Comparison of ENCODE assay signal across 8 cellular contexts in genomic region chrX:120452131-120452530, GRCh38. TPM values are rescaled to one million over a fixed set of nuclear protein-coding genes. Genes with fewer than 3 reads are reported as not detected.
A peak's percentile ranks its signal among the peaks of the same experiment; 100 is the strongest.
DNase-seq lines count a peak whose midpoint lies in the region; ATAC-seq and TF ChIP-seq lines count a peak whose summit lies in the region.

No MANE protein-coding gene starts in this region.

- H3K9me3 ChIP-seq in left ventricle myocardium inferior (replicated peaks) (no peaks in the 10 kb centered on the region), suprapubic skin (no peaks in the 10 kb centered on the region)

- no peaks in the 10 kb centered on the region for H3K9me2 ChIP-seq in GM23338 (ENCODE audit: insufficient read depth)

- no peak for TF ChIP-seq POLR2A in suprapubic skin (IDR thresholded peaks at IDR 0.05)

- no peak overlapping the region for H3K4me2 ChIP-seq in GM23338

- no peaks in the 10 kb centered on the region for H3K79me2 ChIP-seq in GM23338 (replicated peaks; ENCODE audit: insufficient read depth)

- H3K27ac Mint-ChIP-seq in CD14-positive monocyte (peak overlapping the region in 4 of 7 donors; percentile 2 to 72 (median 50)), GM23338 (no peak overlapping the region)

- TF ChIP-seq CTCF in CD14-positive monocyte (IDR thresholded peaks at IDR 0.05) (no peak), GM23338 (conservative IDR thresholded peaks at IDR 0.05; ENCODE audit: low read depth in 2 of 2) (peak; percentile 57), left ventricle myocardium inferior (IDR thresholded peaks at IDR 0.05; ENCODE audit: borderline replicate concordance) (peak; percentile 45), suprapubic skin (IDR thresholded peaks at IDR 0.05) (peak in 1 of 2 donors; percentile 21)

- H3K4me3 Mint-ChIP-seq in CD14-positive monocyte (no peak overlapping the region), GM23338 (no peak overlapping the region)

- H3K4me3 ChIP-seq in GM23338 (no peak overlapping the region), left ventricle myocardium inferior (no peak overlapping the region), suprapubic skin (no peak overlapping the region)

- H3K4me1 Mint-ChIP-seq in CD14-positive monocyte (peaks cover 6% of the 10 kb centered on the region), GM23338 (peaks cover 5% of the 10 kb centered on the region)

- no peak for TF ChIP-seq EP300 in suprapubic skin (IDR thresholded peaks at IDR 0.05)

- peaks cover 0 to 13% (median 0%) of the 10 kb centered on the region in 3 donors for H3K27me3 Mint-ChIP-seq in CD14-positive monocyte (ENCODE audit: low read depth in 3 of 3)
- H3K27me3 Mint-ChIP-seq in GM23338 (ENCODE audit: insufficient read depth, low read depth, poor library complexity): peaks cover 2% of the 10 kb centered on the region

- H3K36me3 ChIP-seq in GM23338 (ENCODE audit: insufficient read depth) (peaks cover 3% of the 10 kb centered on the region; the same call in 1 of the 2 replicates), left ventricle myocardium inferior (peaks cover 10% of the 10 kb centered on the region), suprapubic skin (peaks cover 24% of the 10 kb centered on the region)

- 12% methylated on average over 3 of the region's 3 CpGs for WGBS in suprapubic skin

- H3K27ac ChIP-seq in GM23338 (ENCODE audit: low read depth): no peak overlapping the region
- H3K27ac ChIP-seq in left ventricle myocardium inferior (replicated peaks): no peak overlapping the region
- H3K27ac ChIP-seq in suprapubic skin: no peak overlapping the region

- H3K9me3 Mint-ChIP-seq in CD14-positive monocyte: no peaks in the 10 kb centered on the region
- H3K9me3 Mint-ChIP-seq in GM23338: no peaks in the 10 kb centered on the region

- H2AFZ ChIP-seq in GM23338: no peak overlapping the region

- H3K27me3 ChIP-seq in GM23338 (ENCODE audit: insufficient read depth): no peaks in the 10 kb centered on the region
- H3K27me3 ChIP-seq in left ventricle myocardium inferior (ENCODE audit: low read depth): no peaks in the 10 kb centered on the region
- no peaks in the 10 kb centered on the region for H3K27me3 ChIP-seq in suprapubic skin

- intact Hi-C loops in CD14-positive monocyte (cut with micrococcal nuclease): no loop called here
- intact Hi-C loops in left ventricle myocardium inferior (cut with micrococcal nuclease): no loop called here

- DNase-seq in CD14-positive monocyte (ENCODE audit: low spot score) (no peak), GM23338 (ENCODE audit: low spot score) (peak; percentile 46), left ventricle myocardium inferior (no peak), suprapubic skin (ENCODE audit: low spot score in 2 of 2) (no peak), kidney glomerular epithelial cell (lab: John Stamatoyannopoulos, UW) (no peak)
- no peak for DNase-seq in stimulated activated CD4-positive, alpha-beta T cell treated with anti-CD3 and anti-CD28 coated beads, Interleukin-2, amount 100 ng/mL, for 24 hours

- ATAC-seq in GM23338 (peak; percentile 75), SK-N-SH treated with all-trans-retinoic acid at 6 μM for 48 hours (peak; percentile 94), HG02973 (IDR thresholded peaks at IDR 0.05; ENCODE audit: unreplicated experiment) (no peak)

- no peaks in the 10 kb centered on the region; the same call in 1 of the 2 replicates for H4K20me1 ChIP-seq in GM23338 (replicated peaks; ENCODE audit: insufficient read depth)

- peaks cover 37 to 44% of the 10 kb centered on the region in 2 donors for H3K36me3 Mint-ChIP-seq in CD14-positive monocyte
- H3K36me3 Mint-ChIP-seq in GM23338 (ENCODE audit: low read depth): peaks cover 11% of the 10 kb centered on the region; the same call in 2 of the 3 replicates

- no peaks in the 10 kb centered on the region for H3F3A ChIP-seq in GM23338 (replicated peaks; ENCODE audit: low read depth)

- H3K4me1 ChIP-seq in GM23338 (ENCODE audit: insufficient read depth): no peaks in the 10 kb centered on the region
- peaks cover 3% of the 10 kb centered on the region for H3K4me1 ChIP-seq in left ventricle myocardium inferior
- peaks cover 8% of the 10 kb centered on the region for H3K4me1 ChIP-seq in suprapubic skin

TF ChIP-seq in SK-N-SH treated with all-trans-retinoic acid at 6 μM for 48 hours, 23 proteins besides CTCF, POLR2A, EP300 and RAD21 (continues in another document):
- TF ChIP-seq PPARA (CRISPR knock-in tag; IDR thresholded peaks at IDR 0.05; ENCODE audit: borderline replicate concordance) (no peak), ZNF70 (CRISPR knock-in tag; IDR thresholded peaks at IDR 0.05) (no peak), GLIS3 (CRISPR knock-in tag; IDR thresholded peaks at IDR 0.05) (no peak), ZNF565 (CRISPR knock-in tag; conservative IDR thresholded peaks at IDR 0.05; ENCODE audit: low read depth) (no peak), ESRRG (CRISPR knock-in tag; IDR thresholded peaks at IDR 0.05) (no peak), TSHZ2 (CRISPR knock-in tag; IDR thresholded peaks at IDR 0.05) (no peak), SNAI2 (CRISPR knock-in tag; IDR thresholded peaks at IDR 0.05) (no peak), CREB5 (CRISPR knock-in tag; IDR thresholded peaks at IDR 0.05; ENCODE audit: low read depth) (no peak), ZFP30 (CRISPR knock-in tag; IDR thresholded peaks at IDR 0.05) (no peak), RARB (CRISPR knock-in tag; IDR thresholded peaks at IDR 0.05) (no peak), PATZ1 (CRISPR knock-in tag; IDR thresholded peaks at IDR 0.05; ENCODE audit: borderline replicate concordance) (no peak), POU6F1 (CRISPR knock-in tag; IDR thresholded peaks at IDR 0.05; ENCODE audit: borderline replicate concordance, low read depth) (no peak), TCF4 (CRISPR knock-in tag; IDR thresholded peaks at IDR 0.05; ENCODE audit: borderline replicate concordance) (no peak)

RNA-seq across cellular contexts. Expression of gene LAMP2, which starts 17.0 kb away (rescaled TPM):
- polyA plus RNA-seq in CD14-positive monocyte: 100 to 1,000 TPM; 330 to 381 TPM
- total RNA-seq in GM23338 (2014; rRNA removed; shearing (Covaris generic)): 40.9 and 46.1 TPM in 2 replicates
- polyA plus RNA-seq in GM23338 (2016; fragmentation: Nextera tagmentation; extraction: Ambion mirVana): 19.5 and 24.4 TPM in 2 replicates
- 54.7 TPM for total RNA-seq in left ventricle myocardium inferior
- 100 to 1,000 TPM; 119 to 154 (median 131) TPM for total RNA-seq in suprapubic skin
